1 cellular context compared by ENCODE assay signal in genomic region chr3:33718595-33718907, GRCh38.
TF ChIP-seq lines count a peak whose summit lies in the region.

No MANE protein-coding gene starts in this region.

TF ChIP-seq in GM12878, 131 proteins besides CTCF, POLR2A, EP300 and RAD21 (continued from another document):
- TF ChIP-seq ZBTB40 (IDR thresholded peaks at IDR 0.05; ENCODE audit: borderline replicate concordance) (0 out of 2 replicates have a peak, but pooled peaks have one; percentile 37), MTA3 (IDR thresholded peaks at IDR 0.05; ENCODE audit: borderline replicate concordance, low read length) (peak; percentile 65; the same call in 1 of the 2 replicates), NFXL1 (IDR thresholded peaks at IDR 0.05; ENCODE audit: borderline replicate concordance) (no peak), PKNOX1 (IDR thresholded peaks at IDR 0.05) (no peak), ZNF274 (IDR thresholded peaks at IDR 0.05; ENCODE audit: insufficient read depth, insufficient read length) (no peak), NBN (IDR thresholded peaks at IDR 0.05) (peak; percentile 13; the same call in 1 of the 2 replicates), FOXM1 (IDR thresholded peaks at IDR 0.05; ENCODE audit: low read depth, low read length) (no peak; the same call in 1 of the 2 replicates), CEBPZ (IDR thresholded peaks at IDR 0.05; ENCODE audit: low read depth, low read length) (no peak), SP1 (IDR thresholded peaks at IDR 0.05; ENCODE audit: low read depth, low read length) (no peak), HDGF (IDR thresholded peaks at IDR 0.05) (no peak), FOXK2 (IDR thresholded peaks at IDR 0.05) (no peak)
